Comparison of ENCODE assay signal across 9 cellular contexts in genomic region chr12:85029456-85029855, GRCh38. TPM values are rescaled to one million over a fixed set of nuclear protein-coding genes. Genes with fewer than 3 reads are reported as not detected.
DNase-seq lines count a peak whose midpoint lies in the region; FAIRE-seq and TF ChIP-seq lines count a peak whose summit lies in the region.
"Had no signal": no experiment of that assay in that cellular context is flagged by ENCODE, and none has a peak within 500 bp of the region (broad histone marks: within the 10 kb centered on the region; RNA-seq: fewer than 3 reads in every experiment).

No MANE protein-coding gene starts in this region.

- no peak overlapping the region for H3K4me2 ChIP-seq in Loucy (ENCODE audit: low read depth, low read length, poor library complexity, severe bottlenecking)

- no peak overlapping the region for H3K4me3 Mint-ChIP-seq in glutamatergic neuron (ENCODE audit: unreplicated experiment)
- H3K4me3 Mint-ChIP-seq in activated naive CD4-positive, alpha-beta T cell treated with anti-CD3 and anti-CD28 coated beads for 36 hours, result no peak overlapping the region

- H3K9me2 ChIP-seq in Loucy (replicated peaks; ENCODE audit: low read depth, low read length), result no peaks in the 10 kb centered on the region

- H3K79me2 ChIP-seq in Loucy (ENCODE audit: insufficient read depth, low read length), result no peaks in the 10 kb centered on the region

- no peak overlapping the region for H3K27ac Mint-ChIP-seq in glutamatergic neuron (ENCODE audit: unreplicated experiment)
- H3K27ac Mint-ChIP-seq in activated naive CD4-positive, alpha-beta T cell treated with anti-CD3 and anti-CD28 coated beads for 36 hours, result no peak overlapping the region

- H3K9ac ChIP-seq in Loucy (ENCODE audit: low read depth, low read length, poor library complexity, severe bottlenecking), result no peak overlapping the region

- no peaks in the 10 kb centered on the region for H3K36me3 Mint-ChIP-seq in glutamatergic neuron (ENCODE audit: unreplicated experiment)
- no peaks in the 10 kb centered on the region for H3K36me3 Mint-ChIP-seq in activated naive CD4-positive, alpha-beta T cell treated with anti-CD3 and anti-CD28 coated beads for 36 hours (ENCODE audit: low read depth)

- H3K9me3 ChIP-seq in Loucy (ENCODE audit: insufficient read depth, low read depth, low read length), result no peaks in the 10 kb centered on the region

- DNase-seq in GM12865 (ENCODE audit: low read depth) (peak; percentile 1), SK-MEL-5 (ENCODE audit: low read depth, low spot score) (peak; percentile 69), glutamatergic neuron (no peak), urothelium cell line (ENCODE audit: low spot score) (peak; percentile 3), GDM1 (lab: John Stamatoyannopoulos, UW) (no peak), T1000 (lab: John Stamatoyannopoulos, UW) (no peak)
- no peak for DNase-seq in activated naive CD4-positive, alpha-beta T cell treated with anti-CD3 and anti-CD28 coated beads for 36 hours

- H3F3A ChIP-seq in Loucy (ENCODE audit: low read depth), result no peaks in the 10 kb centered on the region

- CTCF ChIA-PET in activated naive CD4-positive, alpha-beta T cell treated with anti-CD3 and anti-CD28 coated beads for 36 hours (lab: Charles Lee), result interaction anchor here (0.8 to 2.8 kb wide), 8 partner anchors 9 to 219 kb away, joined by 3 to 39 read pairs (median 4); partner anchors contain the start of gene SLC6A15

- no peaks in the 10 kb centered on the region for H3K4me1 ChIP-seq in Loucy (ENCODE audit: insufficient read depth, low read length, poor library complexity, severe bottlenecking)

- no peaks in the 10 kb centered on the region for H3K27me3 ChIP-seq in Loucy (ENCODE audit: insufficient read depth, low read length, poor library complexity, severe bottlenecking)

- H3K4me1 Mint-ChIP-seq in glutamatergic neuron (ENCODE audit: low read depth, unreplicated experiment), result peaks cover 26% of the 10 kb centered on the region
- no peaks in the 10 kb centered on the region for H3K4me1 Mint-ChIP-seq in activated naive CD4-positive, alpha-beta T cell treated with anti-CD3 and anti-CD28 coated beads for 36 hours (ENCODE audit: low read depth)

- H3K9me3 Mint-ChIP-seq in glutamatergic neuron (ENCODE audit: unreplicated experiment), result no peaks in the 10 kb centered on the region
- H3K9me3 Mint-ChIP-seq in activated naive CD4-positive, alpha-beta T cell treated with anti-CD3 and anti-CD28 coated beads for 36 hours, result no peaks in the 10 kb centered on the region

- peak; percentile 11 for TF ChIP-seq CTCF in GM12865 (IDR thresholded peaks at IDR 0.05; ENCODE audit: insufficient read depth, low read depth, low read length, missing control alignments)
- TF ChIP-seq CTCF in Loucy (conservative IDR thresholded peaks at IDR 0.05; ENCODE audit: low read length), result peak; percentile 78
- TF ChIP-seq CTCF in glutamatergic neuron (IDR thresholded peaks at IDR 0.05; ENCODE audit: partially characterized antibody, unreplicated experiment), result peak; percentile 88

- no peak for FAIRE-seq in urothelium cell line (lab: Jason Lieb, UNC)

- H3K4me3 ChIP-seq in GM12865 (ENCODE audit: low read depth, low read length), result no peak overlapping the region
- H3K4me3 ChIP-seq in Loucy (ENCODE audit: low read length, poor library complexity, severe bottlenecking), result no peak overlapping the region

- H4K20me1 ChIP-seq in Loucy (ENCODE audit: insufficient read depth, low read length, poor library complexity, severe bottlenecking), result no peaks in the 10 kb centered on the region

- H3K36me3 ChIP-seq in Loucy (ENCODE audit: insufficient read depth, low read length), result no peaks in the 10 kb centered on the region

- intact Hi-C loops in activated naive CD4-positive, alpha-beta T cell treated with anti-CD3 and anti-CD28 coated beads for 36 hours (cut with micrococcal nuclease), result loop anchor here (1.0 kb wide), 1 partner anchor 155 kb away; no protein-coding TSS in a partner anchor

- in situ Hi-C loops in SK-MEL-5 (cut with HindIII; ENCODE audit: low pct_unique_long_range_greater_than_20kb, low sequenced_read_pairs), result no loop called here

- H3K27me3 Mint-ChIP-seq in glutamatergic neuron (ENCODE audit: unreplicated experiment), result peaks cover 2% of the 10 kb centered on the region
- peaks cover 3% of the 10 kb centered on the region for H3K27me3 Mint-ChIP-seq in activated naive CD4-positive, alpha-beta T cell treated with anti-CD3 and anti-CD28 coated beads for 36 hours (ENCODE audit: low read depth)

- no peak overlapping the region for H2AFZ ChIP-seq in Loucy (ENCODE audit: low read length)

RNA-seq across cellular contexts. Expression of gene TSPAN19, which starts 6.6 kb away (rescaled TPM):
- total RNA-seq in SK-MEL-5 (2014; rRNA removed; shearing (Covaris generic)), result 0.48 and 0.69 TPM in 2 replicates
- polyA plus RNA-seq in SK-MEL-5 (2015; cell fraction: cytosol; rRNA removed), result 0.05 TPM in 1 of 2 replicates, not detected in the other
- polyA plus RNA-seq in SK-MEL-5 (2015; cell fraction: nucleus; rRNA removed), result 7.2 and 7.4 TPM in 2 replicates
- total RNA-seq in glutamatergic neuron (ENCODE audit: unreplicated experiment), result 2.9 TPM
- not detected for total RNA-seq in activated naive CD4-positive, alpha-beta T cell treated with anti-CD3 and anti-CD28 coated beads for 36 hours
- total RNA-seq: urinary bladder had no signal
- polyA plus RNA-seq: urinary bladder had no signal

RNA-seq across cellular contexts. Expression of gene LRRIQ1, which starts 6.7 kb away (rescaled TPM):
- total RNA-seq in SK-MEL-5 (2014; rRNA removed; shearing (Covaris generic)), result 0.90 and 0.95 TPM in 2 replicates
- 1.1 and 1.5 TPM in 2 replicates for polyA plus RNA-seq in SK-MEL-5 (2015; cell fraction: cytosol; rRNA removed)
- polyA plus RNA-seq in SK-MEL-5 (2015; cell fraction: nucleus; rRNA removed), result 4.3 and 22.4 TPM in 2 replicates
- total RNA-seq in glutamatergic neuron (ENCODE audit: unreplicated experiment), result 10.6 TPM
- total RNA-seq in activated naive CD4-positive, alpha-beta T cell treated with anti-CD3 and anti-CD28 coated beads for 36 hours, result not detected

Comparison
In these comparisons a context has a peak if more than half of its experiments do, and no peak if none do; other contexts are left out.
1. DNase-seq: peak in GM12865 (single experiment), SK-MEL-5 (single experiment) and urothelium cell line (single experiment); none in glutamatergic neuron (single experiment), GDM1 (single experiment), activated naive CD4-positive, alpha-beta T cell treated with anti-CD3 and anti-CD28 coated beads for 36 hours (single experiment) and T1000 (single experiment).
2. CTCF ChIP-seq: peak in every context shown above with its lines; median percentile 88 in glutamatergic neuron; 78 in Loucy; 11 in GM12865.